In genomic region chr1:55706397-55706796, GRCh38 we compare ENCODE assay signal across 31 cellular contexts.
"Had no signal": no experiment of that assay in that cellular context is flagged by ENCODE, and none has a peak within 500 bp of the region (broad histone marks: within the 10 kb centered on the region; RNA-seq: fewer than 3 reads in every experiment).

No MANE protein-coding gene starts in this region.

- H3K27me3 ChIP-seq: brain microvascular endothelial cell, left lung, neural progenitor cell, right atrium auricular region, suprapubic skin, tibial artery had no signal

- DNase-seq: activated CD4-positive, alpha-beta T cell treated with anti-CD3 and anti-CD28 coated beads for 48 hours; activated CD4-positive, alpha-beta T cell treated with anti-CD3 and anti-CD28 coated beads, Interleukin-2, amount 50 U/mL, for 48 hours; activated CD8-positive, alpha-beta memory T cell treated with anti-CD3 and anti-CD28 coated beads for 24 hours; activated gamma-delta T cell treated with Interleukin-2 at 50 U/mL for 16 hours; activated naive CD4-positive, alpha-beta T cell treated with anti-CD3 and anti-CD28 coated beads, Interleukin-2, amount 50 U/mL, for 16 hours; activated T-cell treated with anti-CD3 and anti-CD28 coated beads, Interleukin-2, amount 50 U/mL, for 1 hour; amniotic stem cell; brain microvascular endothelial cell; dorsolateral prefrontal cortex; effector memory CD4-positive, alpha-beta T cell; left lung; lower lobe of right lung; mesendoderm; natural killer cell; occipital lobe; stimulated activated CD4-positive, alpha-beta T cell treated with anti-CD3 and anti-CD28 coated beads, Interleukin-1b, Interleukin-23, amount 100 ng/mL, for 48 hours; stimulated activated CD4-positive, alpha-beta T cell treated with anti-CD3 and anti-CD28 coated beads, Interleukin-4, amount 100 ng/mL, for 4 hours; stimulated activated CD8-positive, alpha-beta memory T cell treated with anti-CD3 and anti-CD28 coated beads, Interleukin-4, amount 100 ng/mL, for 48 hours; stimulated activated naive CD4-positive, alpha-beta T cell; tibial artery; WERI-Rb-1 had no signal

- H3K79me2 ChIP-seq: parathyroid adenoma had no signal

- H3K4me2 ChIP-seq: neural progenitor cell, smooth muscle cell had no signal

- H3K4me3 ChIP-seq: coronary artery, dorsolateral prefrontal cortex, left lung, lower lobe of right lung, neural progenitor cell, right atrium auricular region, smooth muscle cell, suprapubic skin, tibial artery had no signal

- H3K9me3 ChIP-seq: left lung, lower lobe of right lung, right atrium auricular region, suprapubic skin, tibial artery had no signal

- ATAC-seq: activated CD4-positive, CD25-positive, alpha-beta regulatory T cell treated with anti-CD3 and anti-CD28 coated beads, Interleukin-2, amount 50 U/mL, for 24 hours; left lung; lower lobe of right lung; natural killer cell had no signal

- H3K36me3 ChIP-seq: brain microvascular endothelial cell, left lung, lower lobe of right lung, neural progenitor cell, right atrium auricular region, suprapubic skin, tibial artery, WERI-Rb-1 had no signal

- H2AFZ ChIP-seq: neural progenitor cell, parathyroid adenoma had no signal

- FAIRE-seq: astrocyte, frontal cortex, islet of Langerhans had no signal

- H3K9ac ChIP-seq: neural progenitor cell, parathyroid adenoma had no signal

- H3K4me1 ChIP-seq: left lung, lower lobe of right lung, parathyroid adenoma, right atrium auricular region, suprapubic skin had no signal

- H3K27ac ChIP-seq: brain microvascular endothelial cell, coronary artery, dorsolateral prefrontal cortex, left lung, lower lobe of right lung, neural progenitor cell, parathyroid adenoma, right atrium auricular region, suprapubic skin, tibial artery, WERI-Rb-1 had no signal
